ENCODE assay signal across 27 cellular contexts in genomic region chr16:7703661-7704060, GRCh38.
DNase-seq lines count a peak whose midpoint lies in the region; FAIRE-seq and TF ChIP-seq lines count a peak whose summit lies in the region.
"Had no signal": no experiment of that assay in that cellular context is flagged by ENCODE, and none has a peak within 500 bp of the region (broad histone marks: within the 10 kb centered on the region; RNA-seq: fewer than 3 reads in every experiment).

No MANE protein-coding gene starts in this region.

- H2AFZ ChIP-seq in osteoblast (ENCODE audit: low read length) = no peak overlapping the region

- peak; percentile 6 for DNase-seq in myocyte (ENCODE audit: low read depth)
- peak; percentile 69 for DNase-seq in osteoblast (ENCODE audit: insufficient read length, low spot score, missing footprints)
- no peak for DNase-seq in EL
- no peak for DNase-seq in NCI-H2107 treated with DMSO at 0.1 percent for 48 hours (lab: John Stamatoyannopoulos, UW; ENCODE audit: unreplicated experiment)
- DNase-seq in activated CD4-positive, alpha-beta memory T cell treated with anti-CD3 and anti-CD28 coated beads, Interleukin-2, amount 10 ng/mL, durations not matched to agents 7 days and 5 days = no peak
- DNase-seq in activated T-helper 2 cell treated with anti-CD3 and anti-CD28 coated beads, Interferon-gamma antibody, Interleukin-2, Interleukin-4, amounts not matched to agents 10 μg/mL and 5 μg/mL and 100 μg/mL, durations not matched to agents 14 hours and 24 hours and 36 hours (ENCODE audit: low spot score) = no peak
- DNase-seq: 8988T; ACHN; BE2C; C1 segment of cervical spinal cord; CD4-positive, alpha-beta memory T cell; CD4-positive, CD25-positive, alpha-beta regulatory T cell; CD8-positive, alpha-beta memory T cell; COR-L47; DMS 273 treated with DMSO at 0.1 percent for 48 hours; DMS153; DMS53; DMS79; DND-41; GF-D8 had no signal

- CTCF ChIA-PET in activated CD4-positive, alpha-beta memory T cell treated with anti-CD3 and anti-CD28 coated beads, Interleukin-2, amount 10 ng/mL, durations not matched to agents 7 days and 5 days (lab: Charles Lee) = no interaction called here

- no peak overlapping the region for H3K4me3 Mint-ChIP-seq in activated CD4-positive, alpha-beta memory T cell treated with anti-CD3 and anti-CD28 coated beads, Interleukin-2, amount 10 ng/mL, durations not matched to agents 7 days and 5 days
- no peak overlapping the region for H3K4me3 Mint-ChIP-seq in activated T-helper 2 cell treated with anti-CD3 and anti-CD28 coated beads, Interferon-gamma antibody, Interleukin-2, Interleukin-4, amounts not matched to agents 10 μg/mL and 5 μg/mL and 100 μg/mL, durations not matched to agents 14 hours and 24 hours and 36 hours (ENCODE audit: low read depth)
- H3K4me3 Mint-ChIP-seq: CD14-positive monocyte; CD4-positive, alpha-beta memory T cell; CD4-positive, CD25-positive, alpha-beta regulatory T cell had no signal

- no peaks in the 10 kb centered on the region for H3K27me3 ChIP-seq in osteoblast (ENCODE audit: insufficient read depth, low read length)
- H3K27me3 ChIP-seq: BE2C, BLaER1 had no signal

- peaks cover 21% of the 10 kb centered on the region for H3K9me3 Mint-ChIP-seq in activated CD4-positive, alpha-beta memory T cell treated with anti-CD3 and anti-CD28 coated beads, Interleukin-2, amount 10 ng/mL, durations not matched to agents 7 days and 5 days
- H3K9me3 Mint-ChIP-seq in activated T-helper 2 cell treated with anti-CD3 and anti-CD28 coated beads, Interferon-gamma antibody, Interleukin-2, Interleukin-4, amounts not matched to agents 10 μg/mL and 5 μg/mL and 100 μg/mL, durations not matched to agents 14 hours and 24 hours and 36 hours = peaks cover 49% of the 10 kb centered on the region

- no peaks in the 10 kb centered on the region for H3K4me1 ChIP-seq in osteoblast (ENCODE audit: insufficient read depth, low read length)
- H3K4me1 ChIP-seq: BE2C, BLaER1 had no signal

- no peak overlapping the region for H3K27ac ChIP-seq in osteoblast (ENCODE audit: low read depth, low read length)
- H3K27ac ChIP-seq: BLaER1 had no signal

- peak; percentile 64 for FAIRE-seq in endometrium (lab: Jason Lieb, UNC)
- FAIRE-seq: A204.1, G401.6, GM12891, GM19239 had no signal

- H3K79me2 ChIP-seq in osteoblast (ENCODE audit: insufficient read depth, low read length) = no peaks in the 10 kb centered on the region

- H3K27ac Mint-ChIP-seq in activated CD4-positive, alpha-beta memory T cell treated with anti-CD3 and anti-CD28 coated beads, Interleukin-2, amount 10 ng/mL, durations not matched to agents 7 days and 5 days = no peak overlapping the region
- no peak overlapping the region for H3K27ac Mint-ChIP-seq in activated T-helper 2 cell treated with anti-CD3 and anti-CD28 coated beads, Interferon-gamma antibody, Interleukin-2, Interleukin-4, amounts not matched to agents 10 μg/mL and 5 μg/mL and 100 μg/mL, durations not matched to agents 14 hours and 24 hours and 36 hours
- H3K27ac Mint-ChIP-seq: CD14-positive monocyte; CD4-positive, alpha-beta memory T cell; CD8-positive, alpha-beta memory T cell had no signal

- peaks cover 7% of the 10 kb centered on the region for H3K9me3 ChIP-seq in osteoblast (ENCODE audit: low read depth, low read length)
- H3K9me3 ChIP-seq: BE2C, BLaER1 had no signal

- H3K4me2 ChIP-seq in osteoblast (ENCODE audit: insufficient read depth, low read length) = no peak overlapping the region
- H3K4me2 ChIP-seq: BLaER1 had no signal

- H3K36me3 ChIP-seq in osteoblast (ENCODE audit: insufficient read depth, low read length) = no peaks in the 10 kb centered on the region
- H3K36me3 ChIP-seq: BE2C, BLaER1 had no signal

- no peak for TF ChIP-seq CTCF in osteoblast (IDR thresholded peaks at IDR 0.05; ENCODE audit: extremely low read depth, low read depth, low read length)

- H3K27me3 Mint-ChIP-seq in activated CD4-positive, alpha-beta memory T cell treated with anti-CD3 and anti-CD28 coated beads, Interleukin-2, amount 10 ng/mL, durations not matched to agents 7 days and 5 days = no peaks in the 10 kb centered on the region
- H3K27me3 Mint-ChIP-seq in activated T-helper 2 cell treated with anti-CD3 and anti-CD28 coated beads, Interferon-gamma antibody, Interleukin-2, Interleukin-4, amounts not matched to agents 10 μg/mL and 5 μg/mL and 100 μg/mL, durations not matched to agents 14 hours and 24 hours and 36 hours (ENCODE audit: low read depth) = no peaks in the 10 kb centered on the region
- H3K27me3 Mint-ChIP-seq: CD4-positive, alpha-beta memory T cell; CD4-positive, CD25-positive, alpha-beta regulatory T cell; CD8-positive, alpha-beta memory T cell had no signal

- intact Hi-C loops in activated T-helper 2 cell treated with anti-CD3 and anti-CD28 coated beads, Interferon-gamma antibody, Interleukin-2, Interleukin-4, amounts not matched to agents 10 μg/mL and 5 μg/mL and 100 μg/mL, durations not matched to agents 14 hours and 24 hours and 36 hours (cut with micrococcal nuclease) = no loop called here

- H3K4me1 Mint-ChIP-seq in activated CD4-positive, alpha-beta memory T cell treated with anti-CD3 and anti-CD28 coated beads, Interleukin-2, amount 10 ng/mL, durations not matched to agents 7 days and 5 days = no peaks in the 10 kb centered on the region
- no peaks in the 10 kb centered on the region for H3K4me1 Mint-ChIP-seq in activated T-helper 2 cell treated with anti-CD3 and anti-CD28 coated beads, Interferon-gamma antibody, Interleukin-2, Interleukin-4, amounts not matched to agents 10 μg/mL and 5 μg/mL and 100 μg/mL, durations not matched to agents 14 hours and 24 hours and 36 hours (ENCODE audit: low read depth)
- H3K4me1 Mint-ChIP-seq: CD14-positive monocyte; CD4-positive, alpha-beta memory T cell; CD4-positive, CD25-positive, alpha-beta regulatory T cell; CD8-positive, alpha-beta memory T cell had no signal

- POLR2A ChIA-PET in activated CD4-positive, alpha-beta memory T cell treated with anti-CD3 and anti-CD28 coated beads, Interleukin-2, amount 10 ng/mL, durations not matched to agents 7 days and 5 days (lab: Charles Lee) = no interaction called here

- H4K20me1 ChIP-seq in osteoblast (ENCODE audit: insufficient read depth, low read length) = no peaks in the 10 kb centered on the region
- H4K20me1 ChIP-seq: BLaER1 had no signal

- H3K36me3 Mint-ChIP-seq in activated CD4-positive, alpha-beta memory T cell treated with anti-CD3 and anti-CD28 coated beads, Interleukin-2, amount 10 ng/mL, durations not matched to agents 7 days and 5 days (ENCODE audit: low read depth) = no peaks in the 10 kb centered on the region
- no peaks in the 10 kb centered on the region for H3K36me3 Mint-ChIP-seq in activated T-helper 2 cell treated with anti-CD3 and anti-CD28 coated beads, Interferon-gamma antibody, Interleukin-2, Interleukin-4, amounts not matched to agents 10 μg/mL and 5 μg/mL and 100 μg/mL, durations not matched to agents 14 hours and 24 hours and 36 hours (ENCODE audit: low read depth)
- H3K36me3 Mint-ChIP-seq: CD14-positive monocyte; CD4-positive, alpha-beta memory T cell; CD4-positive, CD25-positive, alpha-beta regulatory T cell; CD8-positive, alpha-beta memory T cell had no signal

- no peak overlapping the region for H3K4me3 ChIP-seq in osteoblast (ENCODE audit: insufficient read depth, low read length)
- H3K4me3 ChIP-seq: BLaER1 had no signal

Comparison
In these comparisons a context has a peak if more than half of its experiments do, and no peak if none do; other contexts are left out.
1. DNase-seq: peak in myocyte (single experiment) and osteoblast (single experiment); none in EL (single experiment), NCI-H2107 treated with DMSO at 0.1 percent for 48 hours (single experiment), activated CD4-positive, alpha-beta memory T cell treated with anti-CD3 and anti-CD28 coated beads, Interleukin-2, amount 10 ng/mL, durations not matched to agents 7 days and 5 days (single experiment) and activated T-helper 2 cell treated with anti-CD3 and anti-CD28 coated beads, Interferon-gamma antibody, Interleukin-2, Interleukin-4, amounts not matched to agents 10 μg/mL and 5 μg/mL and 100 μg/mL, durations not matched to agents 14 hours and 24 hours and 36 hours (single experiment).